In the genomic region with DNA sequence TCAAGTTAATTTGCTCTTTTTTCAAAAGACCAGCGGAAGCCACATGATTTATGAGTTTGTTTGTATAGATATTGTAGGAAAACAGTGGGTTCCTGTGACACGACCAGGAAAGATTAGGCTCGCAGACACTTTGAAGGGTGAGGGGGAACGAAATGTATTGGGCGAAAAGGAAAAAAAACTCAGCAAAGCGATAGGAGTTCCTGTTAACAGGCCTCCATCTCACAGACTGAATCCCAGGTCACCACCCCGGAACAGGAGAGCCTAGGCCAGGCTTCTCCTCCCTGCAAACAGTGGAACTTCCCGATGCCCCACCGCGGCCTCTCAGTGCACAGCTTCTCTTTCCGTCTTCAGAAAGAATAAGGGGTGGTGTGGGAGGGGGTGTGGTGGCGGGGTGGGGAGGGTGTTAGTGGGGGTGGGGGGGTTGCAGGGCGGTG, we compare ENCODE assay signal across 1 cellular context.
TF ChIP-seq lines count a peak whose summit lies in the region.

No MANE protein-coding gene starts in this region.

TF ChIP-seq in GM23338, 12 proteins besides CTCF, POLR2A, EP300 and RAD21 (continued from another document):
- TF ChIP-seq ZNF331 (CRISPR knock-in tag; IDR thresholded peaks at IDR 0.05; ENCODE audit: low read depth) (no peak), EZH2 (IDR thresholded peaks at IDR 0.05; ENCODE audit: low read depth, unreplicated experiment) (no peak), STAT1 (IDR thresholded peaks at IDR 0.05; ENCODE audit: unreplicated experiment) (no peak), NANOG (IDR thresholded peaks at IDR 0.05; ENCODE audit: borderline replicate concordance) (no peak), EZH2phosphoT487 (IDR thresholded peaks at IDR 0.05; ENCODE audit: unreplicated experiment) (no peak), JUNB (IDR thresholded peaks at IDR 0.05; ENCODE audit: unreplicated experiment) (no peak), ZNF114 (CRISPR knock-in tag; IDR thresholded peaks at IDR 0.05) (no peak), CREB1 (CRISPR knock-in tag; IDR thresholded peaks at IDR 0.05; ENCODE audit: low read depth) (no peak)
- TF ChIP-seq, protein P1, sequence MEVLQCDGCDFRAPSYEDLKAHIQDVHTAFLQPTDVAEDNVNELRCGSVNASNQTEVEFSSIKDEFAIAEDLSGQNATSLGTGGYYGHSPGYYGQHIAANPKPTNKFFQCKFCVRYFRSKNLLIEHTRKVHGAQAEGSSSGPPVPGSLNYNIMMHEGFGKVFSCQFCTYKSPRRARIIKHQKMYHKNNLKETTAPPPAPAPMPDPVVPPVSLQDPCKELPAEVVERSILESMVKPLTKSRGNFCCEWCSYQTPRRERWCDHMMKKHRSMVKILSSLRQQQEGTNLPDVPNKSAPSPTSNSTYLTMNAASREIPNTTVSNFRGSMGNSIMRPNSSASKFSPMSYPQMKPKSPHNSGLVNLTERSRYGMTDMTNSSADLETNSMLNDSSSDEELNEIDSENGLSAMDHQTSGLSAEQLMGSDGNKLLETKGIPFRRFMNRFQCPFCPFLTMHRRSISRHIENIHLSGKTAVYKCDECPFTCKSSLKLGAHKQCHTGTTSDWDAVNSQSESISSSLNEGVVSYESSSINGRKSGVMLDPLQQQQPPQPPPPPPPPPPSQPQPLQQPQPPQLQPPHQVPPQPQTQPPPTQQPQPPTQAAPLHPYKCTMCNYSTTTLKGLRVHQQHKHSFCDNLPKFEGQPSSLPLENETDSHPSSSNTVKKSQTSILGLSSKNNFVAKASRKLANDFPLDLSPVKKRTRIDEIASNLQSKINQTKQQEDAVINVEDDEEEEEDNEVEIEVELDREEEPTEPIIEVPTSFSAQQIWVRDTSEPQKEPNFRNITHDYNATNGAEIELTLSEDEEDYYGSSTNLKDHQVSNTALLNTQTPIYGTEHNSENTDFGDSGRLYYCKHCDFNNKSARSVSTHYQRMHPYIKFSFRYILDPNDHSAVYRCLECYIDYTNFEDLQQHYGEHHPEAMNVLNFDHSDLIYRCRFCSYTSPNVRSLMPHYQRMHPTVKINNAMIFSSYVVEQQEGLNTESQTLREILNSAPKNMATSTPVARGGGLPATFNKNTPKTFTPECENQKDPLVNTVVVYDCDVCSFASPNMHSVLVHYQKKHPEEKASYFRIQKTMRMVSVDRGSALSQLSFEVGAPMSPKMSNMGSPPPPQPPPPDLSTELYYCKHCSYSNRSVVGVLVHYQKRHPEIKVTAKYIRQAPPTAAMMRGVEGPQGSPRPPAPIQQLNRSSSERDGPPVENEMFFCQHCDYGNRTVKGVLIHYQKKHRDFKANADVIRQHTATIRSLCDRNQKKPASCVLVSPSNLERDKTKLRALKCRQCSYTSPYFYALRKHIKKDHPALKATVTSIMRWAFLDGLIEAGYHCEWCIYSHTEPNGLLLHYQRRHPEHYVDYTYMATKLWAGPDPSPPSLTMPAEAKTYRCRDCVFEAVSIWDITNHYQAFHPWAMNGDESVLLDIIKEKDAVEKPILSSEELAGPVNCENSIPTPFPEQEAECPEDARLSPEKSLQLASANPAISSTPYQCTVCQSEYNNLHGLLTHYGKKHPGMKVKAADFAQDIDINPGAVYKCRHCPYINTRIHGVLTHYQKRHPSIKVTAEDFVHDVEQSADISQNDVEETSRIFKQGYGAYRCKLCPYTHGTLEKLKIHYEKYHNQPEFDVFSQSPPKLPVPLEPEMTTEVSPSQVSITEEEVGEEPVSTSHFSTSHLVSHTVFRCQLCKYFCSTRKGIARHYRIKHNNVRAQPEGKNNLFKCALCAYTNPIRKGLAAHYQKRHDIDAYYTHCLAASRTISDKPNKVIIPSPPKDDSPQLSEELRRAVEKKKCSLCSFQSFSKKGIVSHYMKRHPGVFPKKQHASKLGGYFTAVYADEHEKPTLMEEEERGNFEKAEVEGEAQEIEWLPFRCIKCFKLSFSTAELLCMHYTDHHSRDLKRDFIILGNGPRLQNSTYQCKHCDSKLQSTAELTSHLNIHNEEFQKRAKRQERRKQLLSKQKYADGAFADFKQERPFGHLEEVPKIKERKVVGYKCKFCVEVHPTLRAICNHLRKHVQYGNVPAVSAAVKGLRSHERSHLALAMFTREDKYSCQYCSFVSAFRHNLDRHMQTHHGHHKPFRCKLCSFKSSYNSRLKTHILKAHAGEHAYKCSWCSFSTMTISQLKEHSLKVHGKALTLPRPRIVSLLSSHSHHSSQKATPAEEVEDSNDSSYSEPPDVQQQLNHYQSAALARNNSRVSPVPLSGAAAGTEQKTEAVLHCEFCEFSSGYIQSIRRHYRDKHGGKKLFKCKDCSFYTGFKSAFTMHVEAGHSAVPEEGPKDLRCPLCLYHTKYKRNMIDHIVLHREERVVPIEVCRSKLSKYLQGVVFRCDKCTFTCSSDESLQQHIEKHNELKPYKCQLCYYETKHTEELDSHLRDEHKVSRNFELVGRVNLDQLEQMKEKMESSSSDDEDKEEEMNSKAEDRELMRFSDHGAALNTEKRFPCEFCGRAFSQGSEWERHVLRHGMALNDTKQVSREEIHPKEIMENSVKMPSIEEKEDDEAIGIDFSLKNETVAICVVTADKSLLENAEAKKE (CRISPR knock-in tag; IDR thresholded peaks at IDR 0.05), result no peak
- TF ChIP-seq, protein P2, sequence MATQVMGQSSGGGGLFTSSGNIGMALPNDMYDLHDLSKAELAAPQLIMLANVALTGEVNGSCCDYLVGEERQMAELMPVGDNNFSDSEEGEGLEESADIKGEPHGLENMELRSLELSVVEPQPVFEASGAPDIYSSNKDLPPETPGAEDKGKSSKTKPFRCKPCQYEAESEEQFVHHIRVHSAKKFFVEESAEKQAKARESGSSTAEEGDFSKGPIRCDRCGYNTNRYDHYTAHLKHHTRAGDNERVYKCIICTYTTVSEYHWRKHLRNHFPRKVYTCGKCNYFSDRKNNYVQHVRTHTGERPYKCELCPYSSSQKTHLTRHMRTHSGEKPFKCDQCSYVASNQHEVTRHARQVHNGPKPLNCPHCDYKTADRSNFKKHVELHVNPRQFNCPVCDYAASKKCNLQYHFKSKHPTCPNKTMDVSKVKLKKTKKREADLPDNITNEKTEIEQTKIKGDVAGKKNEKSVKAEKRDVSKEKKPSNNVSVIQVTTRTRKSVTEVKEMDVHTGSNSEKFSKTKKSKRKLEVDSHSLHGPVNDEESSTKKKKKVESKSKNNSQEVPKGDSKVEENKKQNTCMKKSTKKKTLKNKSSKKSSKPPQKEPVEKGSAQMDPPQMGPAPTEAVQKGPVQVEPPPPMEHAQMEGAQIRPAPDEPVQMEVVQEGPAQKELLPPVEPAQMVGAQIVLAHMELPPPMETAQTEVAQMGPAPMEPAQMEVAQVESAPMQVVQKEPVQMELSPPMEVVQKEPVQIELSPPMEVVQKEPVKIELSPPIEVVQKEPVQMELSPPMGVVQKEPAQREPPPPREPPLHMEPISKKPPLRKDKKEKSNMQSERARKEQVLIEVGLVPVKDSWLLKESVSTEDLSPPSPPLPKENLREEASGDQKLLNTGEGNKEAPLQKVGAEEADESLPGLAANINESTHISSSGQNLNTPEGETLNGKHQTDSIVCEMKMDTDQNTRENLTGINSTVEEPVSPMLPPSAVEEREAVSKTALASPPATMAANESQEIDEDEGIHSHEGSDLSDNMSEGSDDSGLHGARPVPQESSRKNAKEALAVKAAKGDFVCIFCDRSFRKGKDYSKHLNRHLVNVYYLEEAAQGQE (IDR thresholded peaks at IDR 0.05; ENCODE audit: unreplicated experiment), result no peak
